25 cellular contexts compared by ENCODE assay signal in genomic region chr6:142714956-142715355, GRCh38.
"Had no signal": no experiment of that assay in that cellular context is flagged by ENCODE, and none has a peak within 500 bp of the region (broad histone marks: within the 10 kb centered on the region; RNA-seq: fewer than 3 reads in every experiment).

No MANE protein-coding gene starts in this region.

- H3K4me3 Mint-ChIP-seq: activated CD4-positive, alpha-beta memory T cell treated with anti-CD3 and anti-CD28 coated beads, Interleukin-2, amount 10 ng/mL, durations not matched to agents 7 days and 5 days; activated CD4-positive, alpha-beta T cell treated with anti-CD3 and anti-CD28 coated beads, Interleukin-2, amount 10 ng/mL, durations not matched to agents 7 days and 5 days; activated naive CD4-positive, alpha-beta T cell treated with anti-CD3 and anti-CD28 coated beads for 36 hours; activated naive CD8-positive, alpha-beta T cell; activated T-helper 17 cell treated with anti-CD3 and anti-CD28 coated beads, Interleukin-2, amount 50 U/mL, for 72 hours had no signal

- FAIRE-seq: astrocyte, RCC 7860, TTC549 had no signal

- H3K27me3 ChIP-seq: brain microvascular endothelial cell, cardiac muscle cell, SJSA1 had no signal

- H3K4me3 ChIP-seq: cardiac muscle cell, SJSA1 had no signal

- DNase-seq: activated CD4-positive, alpha-beta memory T cell treated with anti-CD3 and anti-CD28 coated beads, Interleukin-2, amount 10 ng/mL, durations not matched to agents 7 days and 5 days; activated CD4-positive, alpha-beta T cell treated with anti-CD3 and anti-CD28 coated beads, Interleukin-2, amount 10 ng/mL, durations not matched to agents 7 days and 5 days; activated CD4-positive, CD25-positive, alpha-beta regulatory T cell; activated gamma-delta T cell; activated naive CD4-positive, alpha-beta T cell treated with anti-CD3 and anti-CD28 coated beads for 36 hours; activated T-cell treated with anti-CD3 and anti-CD28 coated beads for 4 hours; activated T-cell treated with anti-CD3 and anti-CD28 coated beads, Interleukin-2, amount 50 U/mL, for 48 hours; brain microvascular endothelial cell; Karpas-422; NCI-H1105 treated with DMSO at 0.1 percent for 48 hours; NCI-H1436 treated with DMSO at 0.1 percent for 48 hours; NCI-H187; NCI-H2081; NCI-H510A treated with DMSO at 0.1 percent for 48 hours; PC-3; SHP77; T-helper 2 cell; T1000 had no signal

- H3K27ac ChIP-seq: brain microvascular endothelial cell, SJSA1 had no signal

- H3K4me1 ChIP-seq: SJSA1 had no signal

- H3K27me3 Mint-ChIP-seq: activated CD4-positive, alpha-beta T cell treated with anti-CD3 and anti-CD28 coated beads, Interleukin-2, amount 10 ng/mL, durations not matched to agents 7 days and 5 days; activated naive CD8-positive, alpha-beta T cell had no signal

- H3K4me1 Mint-ChIP-seq: activated CD4-positive, alpha-beta memory T cell treated with anti-CD3 and anti-CD28 coated beads, Interleukin-2, amount 10 ng/mL, durations not matched to agents 7 days and 5 days; activated T-helper 17 cell treated with anti-CD3 and anti-CD28 coated beads, Interleukin-2, amount 50 U/mL, for 72 hours had no signal

- H3K36me3 ChIP-seq: brain microvascular endothelial cell, cardiac muscle cell, SJSA1 had no signal

- ATAC-seq: activated T-helper 17 cell treated with anti-CD3 and anti-CD28 coated beads, Interleukin-2, amount 50 U/mL, for 72 hours; PC-3 had no signal

- H3K9me3 ChIP-seq: SJSA1 had no signal

- H3K27ac Mint-ChIP-seq: activated CD4-positive, alpha-beta memory T cell treated with anti-CD3 and anti-CD28 coated beads, Interleukin-2, amount 10 ng/mL, durations not matched to agents 7 days and 5 days; activated CD4-positive, alpha-beta T cell treated with anti-CD3 and anti-CD28 coated beads, Interleukin-2, amount 10 ng/mL, durations not matched to agents 7 days and 5 days; activated naive CD4-positive, alpha-beta T cell treated with anti-CD3 and anti-CD28 coated beads for 36 hours; activated naive CD8-positive, alpha-beta T cell; activated T-helper 17 cell treated with anti-CD3 and anti-CD28 coated beads, Interleukin-2, amount 50 U/mL, for 72 hours had no signal
